Comparison of ENCODE assay signal across 29 cellular contexts in the genomic region with DNA sequence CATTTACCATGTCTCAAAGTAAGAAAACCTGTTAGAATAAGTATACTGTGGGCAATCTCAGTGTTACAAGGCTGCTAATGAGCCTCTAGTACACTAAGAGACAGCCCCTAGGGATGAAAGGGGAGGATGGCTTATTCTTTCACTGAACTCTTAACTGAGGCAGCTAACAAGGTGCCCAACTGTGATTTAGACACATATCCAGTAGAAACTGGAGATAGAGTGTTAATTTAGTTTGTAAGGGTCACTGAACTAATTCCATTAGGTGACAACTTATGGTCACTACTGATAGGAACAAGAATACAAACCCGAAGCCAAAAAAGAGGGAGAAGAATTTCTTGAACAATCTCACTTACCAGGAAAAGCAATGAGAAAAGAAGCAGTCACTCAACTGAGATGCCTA.
"Had no signal": no experiment of that assay in that cellular context is flagged by ENCODE, and none has a peak within 500 bp of the region (broad histone marks: within the 10 kb centered on the region; RNA-seq: fewer than 3 reads in every experiment).

No MANE protein-coding gene starts in this region.

- H3K9me3 Mint-ChIP-seq: nephron had no signal

- H3K27ac ChIP-seq: dorsolateral prefrontal cortex, epithelial cell of prostate, gastrocnemius medialis, heart right ventricle, left lung, neutrophil, pancreas, right atrium auricular region, suprapubic skin, transverse colon, vagina had no signal

- H3K4me3 ChIP-seq: dorsolateral prefrontal cortex, gastrocnemius medialis, heart right ventricle, left lung, pancreas, right atrium auricular region, smooth muscle cell, suprapubic skin, transverse colon, vagina had no signal

- H3K36me3 ChIP-seq: gastrocnemius medialis, heart right ventricle, left lung, neutrophil, pancreas, right atrium auricular region, suprapubic skin, transverse colon, vagina had no signal

- H3K27ac Mint-ChIP-seq: naive thymus-derived CD4-positive, alpha-beta T cell; progenitor cell of endocrine pancreas had no signal

- H3K9me3 ChIP-seq: gastrocnemius medialis, heart right ventricle, left lung, neutrophil, pancreas, right atrium auricular region, suprapubic skin, transverse colon, vagina had no signal

- H3K4me1 ChIP-seq: gastrocnemius medialis, heart right ventricle, left lung, pancreas, right atrium auricular region, suprapubic skin, transverse colon, vagina had no signal

- H3K27me3 Mint-ChIP-seq: naive thymus-derived CD4-positive, alpha-beta T cell; progenitor cell of endocrine pancreas; stimulated activated naive CD8-positive, alpha-beta T cell treated with anti-CD3 and anti-CD28 coated beads, Interleukin-15, amount 100 ng/mL, for 72 hours had no signal

- H3K36me3 Mint-ChIP-seq: naive thymus-derived CD4-positive, alpha-beta T cell had no signal

- H3K27me3 ChIP-seq: dorsolateral prefrontal cortex, gastrocnemius medialis, heart right ventricle, left lung, neutrophil, right atrium auricular region, suprapubic skin, transverse colon, vagina had no signal

- ATAC-seq: esophagus mucosa; gastrocnemius medialis; heart right ventricle; left cardiac atrium; left lung; naive thymus-derived CD4-positive, alpha-beta T cell; pancreas; sciatic nerve; stimulated activated naive CD8-positive, alpha-beta T cell treated with anti-CD3 and anti-CD28 coated beads, Interleukin-15, amount 100 ng/mL, for 72 hours had no signal

- H3K4me3 Mint-ChIP-seq: naive thymus-derived CD4-positive, alpha-beta T cell; nephron; stimulated activated naive CD8-positive, alpha-beta T cell treated with anti-CD3 and anti-CD28 coated beads, Interleukin-15, amount 100 ng/mL, for 72 hours had no signal

- H3K4me1 Mint-ChIP-seq: naive thymus-derived CD4-positive, alpha-beta T cell; stimulated activated naive CD8-positive, alpha-beta T cell treated with anti-CD3 and anti-CD28 coated beads, Interleukin-15, amount 100 ng/mL, for 72 hours had no signal

- DNase-seq: dorsolateral prefrontal cortex; effector CD4-positive, alpha-beta T cell; foreskin fibroblast; gastrocnemius medialis; heart right ventricle; hippocampal formation; left cardiac atrium; left lung; mesenchymal stem cell; midbrain; naive thymus-derived CD4-positive, alpha-beta T cell; pancreas; stimulated activated CD4-positive, alpha-beta T cell treated with anti-CD3 and anti-CD28 coated beads, Interleukin-12 subunit alpha, Interleukin-12 subunit beta, amount 100 ng/mL, for 4 hours; stimulated activated CD4-positive, alpha-beta T cell treated with anti-CD3 and anti-CD28 coated beads, Interleukin-1b, Interleukin-23, amount 100 ng/mL, for 48 hours; stimulated activated CD4-positive, alpha-beta T cell treated with anti-CD3 and anti-CD28 coated beads, Interleukin-4, amount 100 ng/mL, for 1 hour; stimulated activated CD8-positive, alpha-beta memory T cell treated with anti-CD3 and anti-CD28 coated beads, Interleukin-4, amount 100 ng/mL, for 48 hours; stimulated activated naive CD4-positive, alpha-beta T cell; stimulated activated naive CD8-positive, alpha-beta T cell treated with anti-CD3 and anti-CD28 coated beads, Interleukin-15, amount 100 ng/mL, for 72 hours; transverse colon had no signal

- H3K4me2 ChIP-seq: smooth muscle cell had no signal
